Comparison of ENCODE assay signal across 12 cellular contexts in the genomic region with DNA sequence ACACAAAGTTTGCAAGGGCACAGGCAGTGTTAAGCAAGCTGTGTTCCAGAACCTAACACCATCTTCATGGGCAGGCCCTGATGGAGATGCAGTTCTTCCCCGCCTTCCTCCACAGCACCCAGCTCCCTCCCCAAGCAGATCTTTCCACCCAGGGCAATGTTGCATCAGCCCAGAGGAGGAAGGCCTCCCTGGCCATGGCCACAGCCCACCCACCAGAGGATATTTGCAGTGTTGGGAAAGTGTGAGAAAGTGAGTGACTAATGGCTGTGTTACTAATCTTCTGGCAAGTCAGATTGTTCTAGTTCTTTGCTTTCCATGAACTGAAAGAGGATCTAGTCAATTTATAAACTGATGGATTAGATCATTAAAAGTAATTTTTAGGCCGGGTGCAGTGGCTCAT. TPM values are rescaled to one million over a fixed set of nuclear protein-coding genes. Genes with fewer than 3 reads are reported as not detected.
A peak's percentile ranks its signal among the peaks of the same experiment; 100 is the strongest.
DNase-seq lines count a peak whose midpoint lies in the region; ATAC-seq and TF ChIP-seq lines count a peak whose summit lies in the region.
"Had no signal": no experiment of that assay in that cellular context is flagged by ENCODE, and none has a peak within 500 bp of the region (broad histone marks: within the 10 kb centered on the region; RNA-seq: fewer than 3 reads in every experiment).

No MANE protein-coding gene starts in this region.

- DNase-seq in right atrium auricular region (ENCODE audit: low spot score) (peak; percentile 63), Right ventricle myocardium superior (no peak), myocyte (ENCODE audit: low read depth) (peak; percentile 31), upper lobe of right lung (peak; percentile 72), DMS153 (lab: John Stamatoyannopoulos, UW) (no peak), NCI-H345 treated with DMSO at 0.1 percent for 48 hours (lab: John Stamatoyannopoulos, UW; ENCODE audit: unreplicated experiment) (no peak)
- peak; percentile 55 for DNase-seq in activated naive CD8-positive, alpha-beta T cell treated with anti-CD3 and anti-CD28 coated beads for 36 hours
- DNase-seq: activated B cell treated with CpG ODN at 0.5 μM for 24 hours, Calu3, dermis blood vessel endothelial cell had no signal

- peaks cover 0 to 11% of the 10 kb centered on the region in 2 donors for H3K4me1 ChIP-seq in right atrium auricular region
- peaks cover 12% of the 10 kb centered on the region for H3K4me1 ChIP-seq in upper lobe of right lung

- no peak overlapping the region for H3K4me3 ChIP-seq in right atrium auricular region
- no peak overlapping the region for H3K4me3 ChIP-seq in upper lobe of right lung

- no peaks in the 10 kb centered on the region for H3K9me3 Mint-ChIP-seq in activated naive CD8-positive, alpha-beta T cell treated with anti-CD3 and anti-CD28 coated beads for 36 hours
- H3K9me3 Mint-ChIP-seq: activated B cell treated with CpG ODN at 0.5 μM for 24 hours, IgD-negative memory B cell had no signal

- ATAC-seq in Right ventricle myocardium superior (ENCODE audit: poor library complexity) (no peak), upper lobe of right lung (peak; percentile 67), HG02763 (IDR thresholded peaks at IDR 0.05; ENCODE audit: unreplicated experiment) (no peak)

- H3K27ac ChIP-seq in right atrium auricular region: no peak overlapping the region
- no peak overlapping the region for H3K27ac ChIP-seq in upper lobe of right lung

- intact Hi-C loops in Right ventricle myocardium superior (cut with DNase I) (no loop called here), upper lobe of right lung (cut with DNase I) (no loop called here)

- no peaks in the 10 kb centered on the region for H3K36me3 Mint-ChIP-seq in activated naive CD8-positive, alpha-beta T cell treated with anti-CD3 and anti-CD28 coated beads for 36 hours

- H3K36me3 ChIP-seq in right atrium auricular region (no peaks in the 10 kb centered on the region), upper lobe of right lung (no peaks in the 10 kb centered on the region)

- TF ChIP-seq CTCF in right atrium auricular region (IDR thresholded peaks at IDR 0.05): no peak
- no peak for TF ChIP-seq CTCF in upper lobe of right lung (IDR thresholded peaks at IDR 0.05)

- no peak overlapping the region for H3K4me3 Mint-ChIP-seq in activated naive CD8-positive, alpha-beta T cell treated with anti-CD3 and anti-CD28 coated beads for 36 hours
- H3K4me3 Mint-ChIP-seq: activated B cell treated with CpG ODN at 0.5 μM for 24 hours, IgD-negative memory B cell had no signal

- H3K9me3 ChIP-seq in right atrium auricular region: no peaks in the 10 kb centered on the region
- H3K9me3 ChIP-seq in upper lobe of right lung: no peaks in the 10 kb centered on the region

- H3K4me1 Mint-ChIP-seq in activated naive CD8-positive, alpha-beta T cell treated with anti-CD3 and anti-CD28 coated beads for 36 hours: peaks cover 16% of the 10 kb centered on the region
- H3K4me1 Mint-ChIP-seq: activated B cell treated with CpG ODN at 0.5 μM for 24 hours had no signal

- no peaks in the 10 kb centered on the region for H3K27me3 Mint-ChIP-seq in activated naive CD8-positive, alpha-beta T cell treated with anti-CD3 and anti-CD28 coated beads for 36 hours
- H3K27me3 Mint-ChIP-seq: IgD-negative memory B cell had no signal

- H3K27me3 ChIP-seq in right atrium auricular region (no peaks in the 10 kb centered on the region), upper lobe of right lung (no peaks in the 10 kb centered on the region)

- peak overlapping the region; percentile 76 for H3K27ac Mint-ChIP-seq in activated naive CD8-positive, alpha-beta T cell treated with anti-CD3 and anti-CD28 coated beads for 36 hours
- H3K27ac Mint-ChIP-seq: activated B cell treated with CpG ODN at 0.5 μM for 24 hours, IgD-negative memory B cell had no signal

RNA-seq across cellular contexts. Expression of gene ATP10A, which starts 42.0 kb away (rescaled TPM):
- 1 to 10 TPM; 3.2 to 6.0 TPM for total RNA-seq in right atrium auricular region
- 0.75 TPM for total RNA-seq in Right ventricle myocardium superior
- 10 to 100 TPM; 23.9 to 26.8 TPM for total RNA-seq in activated naive CD8-positive, alpha-beta T cell treated with anti-CD3 and anti-CD28 coated beads for 36 hours
- total RNA-seq in myocyte: 0.62 and 1.2 TPM in 2 replicates
- 97.7 TPM for polyA plus RNA-seq in myocyte (2012)
- 31.1 TPM for total RNA-seq in upper lobe of right lung
- total RNA-seq: activated B cell treated with CpG ODN at 0.5 μM for 24 hours had no signal

Comparison
In these comparisons a context has a peak if more than half of its experiments do, and no peak if none do; other contexts are left out.
1. DNase-seq: peak in right atrium auricular region (single experiment), activated naive CD8-positive, alpha-beta T cell treated with anti-CD3 and anti-CD28 coated beads for 36 hours (single experiment), myocyte (single experiment) and upper lobe of right lung (single experiment); none in Right ventricle myocardium superior (single experiment), DMS153 (single experiment) and NCI-H345 treated with DMSO at 0.1 percent for 48 hours (single experiment).